ENCODE assay signal across 8 cellular contexts in genomic region chr7:64625114-64626082, GRCh38. TPM values are rescaled to one million over a fixed set of nuclear protein-coding genes. Genes with fewer than 3 reads are reported as not detected.
DNase-seq lines count a peak whose midpoint lies in the region; ATAC-seq and TF ChIP-seq lines count a peak whose summit lies in the region.

No MANE protein-coding gene starts in this region.

- 21% methylated on average over 12 of the region's 12 CpGs for WGBS in right lobe of liver (ENCODE audit: insufficient coverage, low coverage, low lambda C conversion rate, missing lambda C conversion rate)

- no peaks in the 10 kb centered on the region for H3K27me3 ChIP-seq in WERI-Rb-1 (ENCODE audit: insufficient read depth, low read depth, severe bottlenecking)
- no peaks in the 10 kb centered on the region for H3K27me3 ChIP-seq in right lobe of liver

- ATAC-seq in right lobe of liver = peak; percentile 29 to 51 (median 39)
- ATAC-seq in GM21515 (IDR thresholded peaks at IDR 0.05; ENCODE audit: unreplicated experiment) = no peak

- no peak overlapping the region for H3K27ac ChIP-seq in HEK293 (ENCODE audit: extremely low read depth, low read depth, low read length)
- no peak overlapping the region for H3K27ac ChIP-seq in WERI-Rb-1
- no peak overlapping the region for H3K27ac ChIP-seq in right lobe of liver

- DNase-seq in COLO829 (ENCODE audit: low spot score) (peak; percentile 45), WERI-Rb-1 (no peak), right lobe of liver (no peak), amniotic stem cell (lab: John Stamatoyannopoulos, UW) (no peak), ecto neural progenitor cell (ENCODE audit: low spot score) (no peak), AG08396 (ENCODE audit: low spot score) (no peak)

- no peak for TF ChIP-seq POLR2A in right lobe of liver (IDR thresholded peaks at IDR 0.05)

- H3K4me1 ChIP-seq in HEK293 (ENCODE audit: control insufficient read depth, insufficient read depth, low read length) (no peaks in the 10 kb centered on the region), right lobe of liver (peaks cover 0 to 7% (median 0%) of the 10 kb centered on the region in 4 donors)

- H3K4me3 ChIP-seq in HEK293 (ENCODE audit: low read depth, low read length) = no peak overlapping the region
- no peak overlapping the region for H3K4me3 ChIP-seq in WERI-Rb-1 (ENCODE audit: low read depth, low read length)
- no peak overlapping the region for H3K4me3 ChIP-seq in right lobe of liver

- POLR2A ChIA-PET in HEK293 (lab: Yijun Ruan, JAX) = no interaction called here

- intact Hi-C loops in right lobe of liver (cut with DNase I) = no loop called here

- H3K9me3 ChIP-seq in HEK293 (ENCODE audit: control insufficient read depth, insufficient read depth, low read depth, low read length) (no peaks in the 10 kb centered on the region), WERI-Rb-1 (ENCODE audit: severe bottlenecking) (peaks cover 6% of the 10 kb centered on the region), right lobe of liver (peaks cover 0 to 2% (median under 1%) of the 10 kb centered on the region in 4 donors)

- H3K36me3 ChIP-seq in HEK293 (ENCODE audit: control insufficient read depth in 2 of 2, insufficient read depth in 1 of 2, low read length in 2 of 2) = no peaks in the 10 kb centered on the region; a peak in 1 of 3 replicates
- H3K36me3 ChIP-seq in WERI-Rb-1 = no peaks in the 10 kb centered on the region
- H3K36me3 ChIP-seq in right lobe of liver = no peaks in the 10 kb centered on the region

- TF ChIP-seq CTCF in HEK293 (tag by site-specific recombination; IDR thresholded peaks at IDR 0.05) (no peak), WERI-Rb-1 (IDR thresholded peaks at IDR 0.05; ENCODE audit: low read depth, low read length) (peak; percentile 22; the same call in 1 of the 2 replicates), right lobe of liver (IDR thresholded peaks at IDR 0.05) (peak; percentile 69 to 89 (median 80))

- CTCF ChIA-PET in HEK293 (lab: Yijun Ruan, JAX) = interaction anchor here (0.6 to 1.2 kb wide), 8 partner anchors 11 to 1610 kb away, joined by 3 to 7 read pairs (median 3); no protein-coding TSS in a partner anchor

TF ChIP-seq in HEK293, 187 proteins besides CTCF, POLR2A, EP300 and RAD21:
- TF ChIP-seq ZNF654 (tag by site-specific recombination; IDR thresholded peaks at IDR 0.05; ENCODE audit: low read depth) (peak; percentile 54), ZSCAN30 (tag by site-specific recombination; IDR thresholded peaks at IDR 0.05) (no peak), ZNF626 (tag by site-specific recombination; IDR thresholded peaks at IDR 0.05) (no peak), ZNF18 (tag by site-specific recombination; IDR thresholded peaks at IDR 0.05) (no peak), BCL6B (tag by site-specific recombination; IDR thresholded peaks at IDR 0.05) (no peak)
TF ChIP-seq in HEK293: peak in this region for 1.

RNA-seq across cellular contexts. Expression of gene ZNF107, which starts 40.5 kb away (rescaled TPM):
- 1 to 10 TPM; 1.2 to 2.0 (median 1.6) TPM for total RNA-seq in right lobe of liver
